Comparison of ENCODE assay signal across 7 cellular contexts in genomic region chr17:7216242-7217112, GRCh38. TPM values are rescaled to one million over a fixed set of nuclear protein-coding genes. Genes with fewer than 3 reads are reported as not detected.
DNase-seq lines count a peak whose midpoint lies in the region; ATAC-seq and TF ChIP-seq lines count a peak whose summit lies in the region.
"Had no signal": no experiment of that assay in that cellular context is flagged by ENCODE, and none has a peak within 500 bp of the region (broad histone marks: within the 10 kb centered on the region; RNA-seq: fewer than 3 reads in every experiment).

No MANE protein-coding gene starts in this region.

- DNase-seq in BE2C = no peak
- no peak for DNase-seq in activated B cell treated with CpG ODN at 0.5 μM for 24 hours
- DNase-seq in right lobe of liver = no peak
- DNase-seq in DMS79 (lab: John Stamatoyannopoulos, UW) = no peak
- no peak for DNase-seq in stimulated activated CD4-positive, alpha-beta T cell treated with anti-CD3 and anti-CD28 coated beads, Interleukin-12 subunit alpha, Interleukin-12 subunit beta, amount 100 ng/mL, for 4 hours
- DNase-seq: NCI-H774 had no signal

- H3K36me3 ChIP-seq in BE2C = no peaks in the 10 kb centered on the region
- peaks cover 0 to 4% (median 0%) of the 10 kb centered on the region in 4 donors for H3K36me3 ChIP-seq in right lobe of liver

- no peak overlapping the region for H3K27ac ChIP-seq in right lobe of liver

- TF ChIP-seq CTCF in BE2C (IDR thresholded peaks at IDR 0.05; ENCODE audit: low read depth, low read length) = no peak
- no peak for TF ChIP-seq CTCF in activated B cell treated with CpG ODN at 0.5 μM for 24 hours (IDR thresholded peaks at IDR 0.05)
- TF ChIP-seq CTCF in right lobe of liver (IDR thresholded peaks at IDR 0.05) = no peak

- no peak for TF ChIP-seq POLR2A in right lobe of liver (IDR thresholded peaks at IDR 0.05)

- H3K4me1 Mint-ChIP-seq in activated B cell treated with CpG ODN at 0.5 μM for 24 hours = peaks cover 69% of the 10 kb centered on the region

- POLR2A ChIA-PET in activated B cell treated with CpG ODN at 0.5 μM for 24 hours (lab: Charles Lee) = interaction anchor here (0.5 to 2.5 kb wide), 3 partner anchors 23 to 264 kb away, joined by 3 to 10 read pairs (median 4); partner anchors contain the start of genes GABARAP and PHF23

- H3K9me3 Mint-ChIP-seq in activated B cell treated with CpG ODN at 0.5 μM for 24 hours = no peaks in the 10 kb centered on the region

- H3K27me3 ChIP-seq in BE2C = no peaks in the 10 kb centered on the region
- no peaks in the 10 kb centered on the region for H3K27me3 ChIP-seq in right lobe of liver

- no peaks in the 10 kb centered on the region for H3K27me3 Mint-ChIP-seq in activated B cell treated with CpG ODN at 0.5 μM for 24 hours

- 28% methylated on average over 7 of the region's 7 CpGs for whole genome bisulfite sequencing in right lobe of liver (ENCODE audit: insufficient coverage, low coverage, low lambda C conversion rate, missing lambda C conversion rate)

- intact Hi-C loops in activated B cell treated with CpG ODN at 0.5 μM for 24 hours (cut with micrococcal nuclease) = loop anchor here (5.0 kb wide), 1 partner anchor 136 kb away; the partner anchor contains the start of gene KCTD11
- intact Hi-C loops in right lobe of liver (cut with DNase I) = no loop called here

- H3K4me3 ChIP-seq in BE2C (ENCODE audit: low read depth, low read length) = peak overlapping the region; percentile 37
- peak overlapping the region in 2 of 3 donors; percentile 20 to 21 for H3K4me3 ChIP-seq in right lobe of liver

- H3K36me3 Mint-ChIP-seq in activated B cell treated with CpG ODN at 0.5 μM for 24 hours (ENCODE audit: low read depth) = peaks cover 9% of the 10 kb centered on the region

- H3K4me3 Mint-ChIP-seq in activated B cell treated with CpG ODN at 0.5 μM for 24 hours = no peak overlapping the region

- no peak for ATAC-seq in activated B cell treated with CpG ODN at 0.5 μM for 24 hours (ENCODE audit: low read depth)
- no peak for ATAC-seq in right lobe of liver
- ATAC-seq in GM21737 (IDR thresholded peaks at IDR 0.05; ENCODE audit: unreplicated experiment) = no peak

- peaks cover 8% of the 10 kb centered on the region; the same call in 1 of the 2 replicates for H3K4me1 ChIP-seq in BE2C
- H3K4me1 ChIP-seq in right lobe of liver = peaks cover 2 to 26% (median 9%) of the 10 kb centered on the region in 4 donors

- no peaks in the 10 kb centered on the region for H3K9me3 ChIP-seq in BE2C
- no peaks in the 10 kb centered on the region for H3K9me3 ChIP-seq in right lobe of liver

- peak overlapping the region; percentile 53 for H3K27ac Mint-ChIP-seq in activated B cell treated with CpG ODN at 0.5 μM for 24 hours

- CTCF ChIA-PET in activated B cell treated with CpG ODN at 0.5 μM for 24 hours (lab: Charles Lee) = no interaction called here

RNA-seq across cellular contexts. Expression of gene DLG4, which starts 3.2 kb away (rescaled TPM):
- 36.5 TPM for polyA plus RNA-seq in BE2C (2012; ENCODE audit: insufficient read depth, insufficient read length, low read depth)
- total RNA-seq in activated B cell treated with CpG ODN at 0.5 μM for 24 hours (3.9 and 5.0 TPM in 2 replicates), right lobe of liver (1 to 10 TPM; 3.0 to 6.4 (median 4.1) TPM)

RNA-seq across cellular contexts. Expression of gene ACADVL, which starts 3.3 kb away (rescaled TPM):
- polyA plus RNA-seq in BE2C (2012; ENCODE audit: insufficient read depth, insufficient read length, low read depth) = 215 TPM
- total RNA-seq in activated B cell treated with CpG ODN at 0.5 μM for 24 hours = 438 and 469 TPM in 2 replicates
- total RNA-seq in right lobe of liver = 1,000 to 10,000 TPM in 3 of 6 experiments, 100 to 1,000 TPM in 3; 640 to 1,849 (median 1,071) TPM

RNA-seq across cellular contexts. Expression of gene DVL2, which starts 17.8 kb away (rescaled TPM):
- 36.4 TPM for polyA plus RNA-seq in BE2C (2012; ENCODE audit: insufficient read depth, insufficient read length, low read depth)
- total RNA-seq in activated B cell treated with CpG ODN at 0.5 μM for 24 hours (56.1 and 64.6 TPM in 2 replicates), right lobe of liver (10 to 100 TPM in 4 of 6 experiments, 1 to 10 TPM in 2; 9.6 to 13.5 (median 12.8) TPM)

RNA-seq across cellular contexts. Expression of gene PHF23, which starts 22.8 kb away (rescaled TPM):
- polyA plus RNA-seq in BE2C (2012; ENCODE audit: insufficient read depth, insufficient read length, low read depth) = 47.8 TPM
- 45.5 and 46.6 TPM in 2 replicates for total RNA-seq in activated B cell treated with CpG ODN at 0.5 μM for 24 hours
- total RNA-seq in right lobe of liver = 10 to 100 TPM; 16.0 to 24.3 (median 18.2) TPM

RNA-seq across cellular contexts. Expression of gene GABARAP, which starts 25.8 kb away (rescaled TPM):
- polyA plus RNA-seq in BE2C (2012; ENCODE audit: insufficient read depth, insufficient read length, low read depth) = 101 TPM
- total RNA-seq in activated B cell treated with CpG ODN at 0.5 μM for 24 hours (291 and 325 TPM in 2 replicates), right lobe of liver (100 to 1,000 TPM; 238 to 330 (median 244) TPM)
